ENCODE assay signal across 8 cellular contexts in genomic region chr15:90868261-90868689, GRCh38. TPM values are rescaled to one million over a fixed set of nuclear protein-coding genes. Genes with fewer than 3 reads are reported as not detected.
DNase-seq lines count a peak whose midpoint lies in the region; TF ChIP-seq lines count a peak whose summit lies in the region.

Gene FURIN (plus strand): TSS chr15:90868588. CDS start chr15:90875741, 7,153 bp downstream.

- intact Hi-C loops in MCF 10A (cut with micrococcal nuclease), result no loop called here
- intact Hi-C loops in uterus (cut with DNase I; ENCODE audit: low total_unique reads), result no loop called here

- DNase-seq in MCF 10A (ENCODE audit: unreplicated experiment), result peak; percentile 23
- DNase-seq in mesenchymal stem cell, result no peak
- DNase-seq in uterus, result no peak
- DNase-seq in anterior cingulate cortex (lab: John Stamatoyannopoulos, UW), result no peak
- no peak for DNase-seq in GM19238 (ENCODE audit: insufficient read length, low spot score)
- no peak for DNase-seq in iPS-NIHi7 (ENCODE audit: extremely low spot score)

- H3K4me1 ChIP-seq in mesenchymal stem cell (ENCODE audit: control insufficient read depth, insufficient read depth, low read depth, low read length) (peaks cover 32% of the 10 kb centered on the region), uterus (peaks cover 5 to 10% of the 10 kb centered on the region in 2 donors)

- H3K4me3 Mint-ChIP-seq in MCF 10A (ENCODE audit: unreplicated experiment), result peak within 1 kb of the TSS; percentile 76

- H3K36me3 Mint-ChIP-seq in MCF 10A (ENCODE audit: insufficient read depth, unreplicated experiment), result peaks cover 6% of the 10 kb centered on the region

- no peak for TF ChIP-seq POLR2A in uterus (IDR thresholded peaks at IDR 0.05)

- peak within 1 kb of the TSS; percentile 84 for H2BK15ac ChIP-seq in mesenchymal stem cell (ENCODE audit: low read depth, poor library complexity, severe bottlenecking)

- no TSS peak for BruUV-seq in MCF 10A (replicated peaks; lab: Mats Ljungman, UMichigan)

- peak within 1 kb of the TSS; percentile 51 for H2AK5ac ChIP-seq in mesenchymal stem cell (ENCODE audit: low read length, severe bottlenecking)

- WGBS in mesenchymal stem cell, result 92% methylated on average over 5 of the region's 6 CpGs

- H3K27ac Mint-ChIP-seq in MCF 10A (ENCODE audit: low read depth, unreplicated experiment), result peak within 1 kb of the TSS; percentile 89

- H3K36me3 ChIP-seq in KOPT-K1 (ENCODE audit: insufficient read depth, low read length) (no peaks in the 10 kb centered on the region), mesenchymal stem cell (ENCODE audit: control insufficient read depth in 1 of 2, insufficient read depth in 2 of 2, low read depth in 1 of 2, low read length in 2 of 2) (peaks cover 0 to 2% of the 10 kb centered on the region in 2 experiments), uterus (no peaks in the 10 kb centered on the region)

- H3K23ac ChIP-seq in mesenchymal stem cell (ENCODE audit: low read length in 2 of 2), result no peak within 1 kb of the TSS

- H3K9ac ChIP-seq in mesenchymal stem cell (ENCODE audit: low read length), result peak within 1 kb of the TSS; percentile 46

- peak within 1 kb of the TSS; percentile 63 to 88 for H3K18ac ChIP-seq in mesenchymal stem cell (ENCODE audit: low read depth in 1 of 2, low read length in 2 of 2)

- peak within 1 kb of the TSS; percentile 82 to 88 for H3K4ac ChIP-seq in mesenchymal stem cell (ENCODE audit: low read depth in 1 of 2, low read length in 2 of 2)

- H3K9me3 Mint-ChIP-seq in MCF 10A (ENCODE audit: unreplicated experiment), result no peaks in the 10 kb centered on the region

- POLR2A ChIA-PET in MCF 10A (lab: Yijun Ruan, JAX), result interaction anchor here (0.8 to 1.8 kb wide), 3 partner anchors 35 to 151 kb away, joined by 4 to 5 read pairs (median 5); partner anchors contain the start of genes BLM, HDDC3 and MAN2A2

- H3K27me3 Mint-ChIP-seq in MCF 10A (ENCODE audit: insufficient read depth, unreplicated experiment), result no peaks in the 10 kb centered on the region

- peak within 1 kb of the TSS; percentile 25 for H2BK5ac ChIP-seq in mesenchymal stem cell (ENCODE audit: low read depth, low read length, poor library complexity, severe bottlenecking)

- no peak within 1 kb of the TSS for H3K4me2 ChIP-seq in mesenchymal stem cell (ENCODE audit: low read length, poor library complexity, severe bottlenecking)

- no peak within 1 kb of the TSS for H3K4me3 ChIP-seq in mesenchymal stem cell (ENCODE audit: insufficient read depth in 1 of 2, low read depth in 1 of 2, low read length in 2 of 2)
- no peak within 1 kb of the TSS for H3K4me3 ChIP-seq in uterus

- peak within 1 kb of the TSS; percentile 8 to 91 for H2BK12ac ChIP-seq in mesenchymal stem cell (ENCODE audit: low read length in 2 of 2)

- peak within 1 kb of the TSS in 1 of 2 experiments; percentile 21 for H3K14ac ChIP-seq in mesenchymal stem cell (ENCODE audit: low read length in 2 of 2)

- H4K91ac ChIP-seq in mesenchymal stem cell (ENCODE audit: low read length), result peak within 1 kb of the TSS; percentile 84

- no peaks in the 10 kb centered on the region for H3K9me3 ChIP-seq in KOPT-K1 (ENCODE audit: insufficient read depth, low read length, poor library complexity, severe bottlenecking)
- no peaks in the 10 kb centered on the region for H3K9me3 ChIP-seq in mesenchymal stem cell (ENCODE audit: control insufficient read depth, low read length)
- no peaks in the 10 kb centered on the region for H3K9me3 ChIP-seq in uterus

- TF ChIP-seq CTCF in 22Rv1 (IDR thresholded peaks at IDR 0.05) (no peak), MCF 10A (IDR thresholded peaks at IDR 0.05; ENCODE audit: unreplicated experiment) (no peak), uterus (IDR thresholded peaks at IDR 0.05) (no peak)

- peak within 1 kb of the TSS; percentile 89 for H4K8ac ChIP-seq in mesenchymal stem cell (ENCODE audit: low read length)

- no peak within 1 kb of the TSS for H2AFZ ChIP-seq in mesenchymal stem cell (ENCODE audit: low read depth, low read length)

- CTCF ChIA-PET in MCF 10A (lab: Yijun Ruan, JAX), result interaction anchor here (0.8 to 1.1 kb wide), 2 partner anchors 34 to 221 kb away, joined by 3 to 6 read pairs; no protein-coding TSS in a partner anchor

- H2BK120ac ChIP-seq in mesenchymal stem cell (ENCODE audit: low read depth, low read length), result peak within 1 kb of the TSS; percentile 37

- no peaks in the 10 kb centered on the region for H3K27me3 ChIP-seq in mesenchymal stem cell (ENCODE audit: control insufficient read depth in 1 of 2, insufficient read depth in 1 of 2, low read length in 2 of 2)
- H3K27me3 ChIP-seq in uterus, result no peaks in the 10 kb centered on the region

- H3K4me1 Mint-ChIP-seq in MCF 10A (ENCODE audit: insufficient read depth, unreplicated experiment), result peaks cover 49% of the 10 kb centered on the region

- H3K27ac ChIP-seq in 22Rv1, result peak within 1 kb of the TSS; percentile 78
- peak within 1 kb of the TSS; percentile 15 for H3K27ac ChIP-seq in KOPT-K1 (ENCODE audit: low read depth, low read length, poor library complexity, severe bottlenecking)
- H3K27ac ChIP-seq in mesenchymal stem cell (ENCODE audit: low read length, poor library complexity, severe bottlenecking), result peak within 1 kb of the TSS; percentile 37
- peak within 1 kb of the TSS; percentile 59 to 94 for H3K27ac ChIP-seq in uterus

- H3K79me1 ChIP-seq in mesenchymal stem cell (replicated peaks; ENCODE audit: low read length, poor library complexity, severe bottlenecking), result no peaks in the 10 kb centered on the region

RNA-seq across cellular contexts. Expression of gene FURIN, which starts in this region (rescaled TPM):
- 48.8 and 49.4 TPM in 2 replicates for total RNA-seq in MCF 10A (2022)
- 58.9 TPM for polyA plus RNA-seq in mesenchymal stem cell (2013, experiment 1 of 2)
- 58.5 TPM for polyA plus RNA-seq in mesenchymal stem cell (2013, experiment 2 of 2)
- total RNA-seq in uterus, result 10 to 100 TPM; 20.5 to 54.8 (median 30.5) TPM

Comparison
In these comparisons a context has a peak if more than half of its experiments do, and no peak if none do; other contexts are left out.
1. H3K27ac ChIP-seq: peak in every context shown above with its lines; median percentile 78 in 22Rv1; 76 in uterus; 37 in mesenchymal stem cell; 15 in KOPT-K1.